1 cellular context compared by ENCODE assay signal in the genomic region with DNA sequence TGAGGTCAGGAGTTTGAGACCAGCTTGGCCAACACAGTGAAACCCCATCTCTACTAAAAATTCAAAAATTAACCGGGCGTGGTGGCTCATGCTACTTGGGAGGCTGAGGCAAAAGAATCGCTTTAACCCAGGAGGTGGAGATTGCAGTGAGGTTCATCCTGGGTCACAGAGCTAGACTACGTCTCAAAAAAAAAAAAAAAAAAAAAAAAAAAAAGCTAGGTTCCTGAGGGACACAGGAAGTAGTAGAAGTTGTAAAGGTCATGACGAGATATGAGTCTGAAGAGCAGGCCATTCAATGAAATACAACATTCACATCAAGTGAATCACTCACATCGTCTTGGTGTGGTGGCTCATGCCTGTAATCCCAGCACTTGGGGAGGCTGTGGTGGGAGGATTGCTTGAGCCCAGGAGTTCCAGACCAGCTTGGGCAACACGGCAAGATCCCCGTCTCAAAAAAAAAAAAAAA.
A peak's percentile ranks its signal among the peaks of the same experiment; 100 is the strongest.
TF ChIP-seq lines count a peak whose summit lies in the region.

No MANE protein-coding gene starts in this region.

TF ChIP-seq in HCT116, 20 proteins besides CTCF, POLR2A, EP300 and RAD21:
- 0 out of 2 replicates have a peak, but pooled peaks have one; percentile 29 for TF ChIP-seq FOSL1 (IDR thresholded peaks at IDR 0.05; ENCODE audit: low read depth)
- 0 out of 2 replicates have a peak, but pooled peaks have one; percentile 19 for TF ChIP-seq SP1 (IDR thresholded peaks at IDR 0.05; ENCODE audit: low read depth)
- TF ChIP-seq, protein P1, sequence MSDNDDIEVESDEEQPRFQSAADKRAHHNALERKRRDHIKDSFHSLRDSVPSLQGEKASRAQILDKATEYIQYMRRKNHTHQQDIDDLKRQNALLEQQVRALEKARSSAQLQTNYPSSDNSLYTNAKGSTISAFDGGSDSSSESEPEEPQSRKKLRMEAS (IDR thresholded peaks at IDR 0.05): 0 out of 2 replicates have a peak, but pooled peaks have one; percentile 32
- peak; percentile 40; the same call in 1 of the 2 replicates for TF ChIP-seq POLR2AphosphoS5 (IDR thresholded peaks at IDR 0.05; ENCODE audit: low read depth, low read length)
